1 cellular context compared by ENCODE assay signal in genomic region chr22:31253949-31254348, GRCh38.
TF ChIP-seq lines count a peak whose summit lies in the region.

No MANE protein-coding gene starts in this region.

TF ChIP-seq in HepG2, 621 proteins besides CTCF, POLR2A, EP300 and RAD21:
- peak; percentile 31 for TF ChIP-seq ZNF687 (CRISPR knock-in tag; IDR thresholded peaks at IDR 0.05)
- no peak for TF ChIP-seq SMYD3 (CRISPR knock-in tag; IDR thresholded peaks at IDR 0.05)
- no peak for TF ChIP-seq ZBTB7A (CRISPR knock-in tag; IDR thresholded peaks at IDR 0.05)
- no peak for TF ChIP-seq MED13 (CRISPR knock-in tag; IDR thresholded peaks at IDR 0.05)
- TF ChIP-seq RBM22 (optimal IDR thresholded peaks at IDR 0.05; ENCODE audit: low read length): peak; percentile 67
